ENCODE assay signal across 17 cellular contexts in genomic region chr6:157779705-157780604, GRCh38. TPM values are rescaled to one million over a fixed set of nuclear protein-coding genes. Genes with fewer than 3 reads are reported as not detected.
DNase-seq lines count a peak whose midpoint lies in the region; ATAC-seq and TF ChIP-seq lines count a peak whose summit lies in the region.
"Had no signal": no experiment of that assay in that cellular context is flagged by ENCODE, and none has a peak within 500 bp of the region (broad histone marks: within the 10 kb centered on the region; RNA-seq: fewer than 3 reads in every experiment).

No MANE protein-coding gene starts in this region.

- no peak overlapping the region for H3K4me3 ChIP-seq in NB4 (ENCODE audit: low read depth, low read length)

- peak; percentile 22 for ATAC-seq in esophagus mucosa
- peak; percentile 45 for ATAC-seq in sciatic nerve
- ATAC-seq in HG03045 (IDR thresholded peaks at IDR 0.05; ENCODE audit: unreplicated experiment), result no peak
- ATAC-seq in SK-N-SH treated with all-trans-retinoic acid at 6 μM for 48 hours, result no peak

- TF ChIP-seq CTCF in NB4 (IDR thresholded peaks at IDR 0.05; ENCODE audit: low read depth, low read length), result no peak

- no peak for TF ChIP-seq POLR2A in NB4 (IDR thresholded peaks at IDR 0.05; ENCODE audit: extremely low read depth, insufficient read length)

- intact Hi-C loops in sciatic nerve (cut with DNase I), result no loop called here

- DNase-seq in NCI-H748 (lab: John Stamatoyannopoulos, UW; ENCODE audit: unreplicated experiment) (peak; percentile 14), NCI-H748 treated with DMSO at 0.1 percent for 48 hours (lab: John Stamatoyannopoulos, UW) (no peak), NB4 (ENCODE audit: low read depth) (peak; percentile 23), sciatic nerve (ENCODE audit: low spot score) (no peak), NCI-H1436 treated with DMSO at 0.1 percent for 48 hours (lab: John Stamatoyannopoulos, UW) (no peak)
- DNase-seq: 8988T; activated CD4-positive, CD25-positive, alpha-beta regulatory T cell treated with anti-CD3 and anti-CD28 coated beads, Interleukin-2, amount 50 U/mL, for 72 hours; activated naive CD4-positive, alpha-beta T cell treated with anti-CD3 and anti-CD28 coated beads, Interleukin-2, amount 10 ng/mL, durations not matched to agents 7 days and 5 days; central memory CD4-positive, alpha-beta T cell; endodermal cell; kidney; NCI-H2081; NCI-H69; T-helper 2 cell had no signal

TF ChIP-seq in SK-N-SH treated with all-trans-retinoic acid at 6 μM for 48 hours, 23 proteins besides CTCF, POLR2A, EP300 and RAD21:
- TF ChIP-seq GLIS3 (CRISPR knock-in tag; IDR thresholded peaks at IDR 0.05), result no peak

RNA-seq across cellular contexts. Expression of gene SNX9, which starts 43.1 kb away (rescaled TPM):
- 19.3 TPM for total RNA-seq in esophagus mucosa
- total RNA-seq in sciatic nerve, result 78.1 TPM

Comparison
In these comparisons a context has a peak if more than half of its experiments do, and no peak if none do; other contexts are left out.
1. DNase-seq: peak in NCI-H748 (single experiment) and NB4 (single experiment); none in NCI-H748 treated with DMSO at 0.1 percent for 48 hours (single experiment), sciatic nerve (single experiment) and NCI-H1436 treated with DMSO at 0.1 percent for 48 hours (single experiment).
2. ATAC-seq: peak in esophagus mucosa (single experiment) and sciatic nerve (single experiment); none in HG03045 (single experiment) and SK-N-SH treated with all-trans-retinoic acid at 6 μM for 48 hours (single experiment).